In the genomic region with DNA sequence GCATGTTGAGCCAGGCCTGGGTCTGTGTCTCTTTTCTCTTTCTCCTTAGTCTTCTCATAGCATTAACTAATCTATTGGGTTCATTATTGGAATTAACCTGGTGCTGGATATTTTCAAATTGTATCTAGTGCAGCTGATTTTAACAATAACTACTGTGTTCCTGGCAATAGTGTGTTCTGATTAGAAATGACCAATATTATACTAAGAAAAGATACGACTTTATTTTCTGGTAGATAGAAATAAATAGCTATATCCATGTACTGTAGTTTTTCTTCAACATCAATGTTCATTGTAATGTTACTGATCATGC, we compare ENCODE assay signal across 11 cellular contexts. TPM values are rescaled to one million over a fixed set of nuclear protein-coding genes. Genes with fewer than 3 reads are reported as not detected.
DNase-seq lines count a peak whose midpoint lies in the region; ATAC-seq and TF ChIP-seq lines count a peak whose summit lies in the region.
"Had no signal": no experiment of that assay in that cellular context is flagged by ENCODE, and none has a peak within 500 bp of the region (broad histone marks: within the 10 kb centered on the region; RNA-seq: fewer than 3 reads in every experiment).

No MANE protein-coding gene starts in this region.

- H3K27ac Mint-ChIP-seq in CD8-positive, alpha-beta memory T cell = peak overlapping the region in 5 of 8 donors; percentile 75 to 100 (median 94)
- peak overlapping the region; percentile 9 for H3K27ac Mint-ChIP-seq in activated T-helper 17 cell treated with anti-CD3 and anti-CD28 coated beads, Interleukin-2, amount 50 U/mL, for 72 hours
- peak overlapping the region; percentile 6 for H3K27ac Mint-ChIP-seq in progenitor cell of endocrine pancreas

- peaks cover 0 to 6% (median 2%) of the 10 kb centered on the region in 5 donors for H3K9me3 Mint-ChIP-seq in CD8-positive, alpha-beta memory T cell
- no peaks in the 10 kb centered on the region for H3K9me3 Mint-ChIP-seq in activated T-helper 17 cell treated with anti-CD3 and anti-CD28 coated beads, Interleukin-2, amount 50 U/mL, for 72 hours
- no peaks in the 10 kb centered on the region for H3K9me3 Mint-ChIP-seq in progenitor cell of endocrine pancreas (ENCODE audit: low read depth)

- 97% methylated on average over 1 of the region's 1 CpG for WGBS in hepatocyte (ENCODE audit: low lambda C conversion rate, missing lambda C conversion rate)

- H3K4me2 ChIP-seq in hepatocyte = peak overlapping the region; percentile 97

- DNase-seq in CD8-positive, alpha-beta memory T cell = peak in 1 of 5 donors; percentile 25
- DNase-seq in hepatocyte (ENCODE audit: low spot score) (no peak), progenitor cell of endocrine pancreas (ENCODE audit: low spot score, unreplicated experiment) (no peak), NCI-H2081 treated with DMSO at 0.1 percent for 48 hours (lab: John Stamatoyannopoulos, UW) (no peak), pons (ENCODE audit: low spot score) (no peak)
- no peak for DNase-seq in stimulated activated CD4-positive, alpha-beta T cell treated with anti-CD3 and anti-CD28 coated beads, Interleukin-4, amount 100 ng/mL, for 1 hour
- DNase-seq: KBM-7, NCI-H345 had no signal

- peaks cover 35 to 62% of the 10 kb centered on the region in 2 donors for H3K27me3 Mint-ChIP-seq in CD8-positive, alpha-beta memory T cell
- H3K27me3 Mint-ChIP-seq in activated T-helper 17 cell treated with anti-CD3 and anti-CD28 coated beads, Interleukin-2, amount 50 U/mL, for 72 hours = no peaks in the 10 kb centered on the region
- H3K27me3 Mint-ChIP-seq in progenitor cell of endocrine pancreas = peaks cover 24% of the 10 kb centered on the region

- TF ChIP-seq CTCF in hepatocyte (IDR thresholded peaks at IDR 0.05; ENCODE audit: poor library complexity) = no peak
- no peak for TF ChIP-seq CTCF in progenitor cell of endocrine pancreas (IDR thresholded peaks at IDR 0.05; ENCODE audit: unreplicated experiment)

- H3K4me3 ChIP-seq in CD8-positive, alpha-beta memory T cell (ENCODE audit: low read length) = no peak overlapping the region
- no peak overlapping the region for H3K4me3 ChIP-seq in hepatocyte
- H3K4me3 ChIP-seq: SJSA1 had no signal

- H3K36me3 ChIP-seq in CD8-positive, alpha-beta memory T cell (ENCODE audit: insufficient read depth, low read length) = no peaks in the 10 kb centered on the region
- H3K36me3 ChIP-seq in hepatocyte (replicated peaks; ENCODE audit: insufficient read depth, low read depth) = no peaks in the 10 kb centered on the region

- H3K79me2 ChIP-seq in hepatocyte = peaks cover 11% of the 10 kb centered on the region

- H3K36me3 Mint-ChIP-seq in CD8-positive, alpha-beta memory T cell = peaks cover 5 to 38% (median 18%) of the 10 kb centered on the region in 3 donors
- peaks cover 44% of the 10 kb centered on the region for H3K36me3 Mint-ChIP-seq in activated T-helper 17 cell treated with anti-CD3 and anti-CD28 coated beads, Interleukin-2, amount 50 U/mL, for 72 hours (ENCODE audit: low read depth)
- H3K36me3 Mint-ChIP-seq in progenitor cell of endocrine pancreas (ENCODE audit: insufficient read depth) = peaks cover 19% of the 10 kb centered on the region

- no peak for ATAC-seq in activated T-helper 17 cell treated with anti-CD3 and anti-CD28 coated beads, Interleukin-2, amount 50 U/mL, for 72 hours (replicated peaks)
- ATAC-seq in HG03565 (IDR thresholded peaks at IDR 0.05; ENCODE audit: unreplicated experiment) = no peak

- peaks cover 31% of the 10 kb centered on the region for H3K4me1 ChIP-seq in CD8-positive, alpha-beta memory T cell (ENCODE audit: insufficient read depth, low read length)
- no peaks in the 10 kb centered on the region for H3K4me1 ChIP-seq in hepatocyte (ENCODE audit: insufficient read depth)

- H3K4me1 Mint-ChIP-seq in CD8-positive, alpha-beta memory T cell = peaks cover 27 to 53% (median 41%) of the 10 kb centered on the region in 3 donors
- peaks cover 13% of the 10 kb centered on the region for H3K4me1 Mint-ChIP-seq in activated T-helper 17 cell treated with anti-CD3 and anti-CD28 coated beads, Interleukin-2, amount 50 U/mL, for 72 hours
- H3K4me1 Mint-ChIP-seq in progenitor cell of endocrine pancreas (ENCODE audit: low read depth) = peaks cover 42% of the 10 kb centered on the region

- H3K9me2 ChIP-seq in hepatocyte (replicated peaks; ENCODE audit: insufficient read depth) = no peaks in the 10 kb centered on the region

- no peak overlapping the region for H2AFZ ChIP-seq in hepatocyte

- H4K20me1 ChIP-seq in hepatocyte (ENCODE audit: insufficient read depth, poor library complexity, severe bottlenecking) = peaks cover 23% of the 10 kb centered on the region

- peaks cover 19% of the 10 kb centered on the region for H3K27me3 ChIP-seq in CD8-positive, alpha-beta memory T cell (ENCODE audit: insufficient read depth, low read length, poor library complexity, severe bottlenecking)
- no peaks in the 10 kb centered on the region for H3K27me3 ChIP-seq in hepatocyte
- H3K27me3 ChIP-seq: SJSA1 had no signal

- no peak overlapping the region for H3K27ac ChIP-seq in CD8-positive, alpha-beta memory T cell (ENCODE audit: low read depth, low read length)
- H3K27ac ChIP-seq in hepatocyte = no peak overlapping the region
- H3K27ac ChIP-seq: SJSA1 had no signal

- CTCF ChIA-PET in CD8-positive, alpha-beta memory T cell (lab: Charles Lee) = interaction anchor here (1.4 to 2.0 kb wide), 3 partner anchors 10 to 20 kb away, joined by 4 to 5 read pairs (median 4); no protein-coding TSS in a partner anchor

- H3K9me3 ChIP-seq in CD8-positive, alpha-beta memory T cell (ENCODE audit: low read length) = no peaks in the 10 kb centered on the region
- H3K9me3 ChIP-seq in hepatocyte (ENCODE audit: low read depth) = no peaks in the 10 kb centered on the region
- H3K9me3 ChIP-seq: SJSA1 had no signal

- peak overlapping the region; percentile 16 to 94 (median 93) for H3K4me3 Mint-ChIP-seq in CD8-positive, alpha-beta memory T cell
- peak overlapping the region; percentile 90 for H3K4me3 Mint-ChIP-seq in activated T-helper 17 cell treated with anti-CD3 and anti-CD28 coated beads, Interleukin-2, amount 50 U/mL, for 72 hours
- peak overlapping the region; percentile 74 for H3K4me3 Mint-ChIP-seq in progenitor cell of endocrine pancreas (ENCODE audit: low read depth)

- POLR2A ChIA-PET in CD8-positive, alpha-beta memory T cell (lab: Charles Lee) = interaction anchor here (0.9 to 1.3 kb wide), 2 partner anchors 14 to 23 kb away, joined by 3 to 6 read pairs; no protein-coding TSS in a partner anchor

RNA-seq across cellular contexts. Expression of a gene that starts 3.0 kb away (rescaled TPM):
- 10 to 100 TPM; 15.2 to 16.8 TPM for total RNA-seq in CD8-positive, alpha-beta memory T cell
- 768 TPM for polyA plus RNA-seq in CD8-positive, alpha-beta memory T cell
- 10 to 100 TPM; 31.7 to 86.3 TPM for total RNA-seq in activated T-helper 17 cell treated with anti-CD3 and anti-CD28 coated beads, Interleukin-2, amount 50 U/mL, for 72 hours
- 657 and 865 TPM in 2 replicates for total RNA-seq in hepatocyte
- polyA plus RNA-seq in hepatocyte = 935 and 1,189 TPM in 2 replicates
- 73.7 and 88.8 TPM in 2 replicates for total RNA-seq in progenitor cell of endocrine pancreas

Comparison
In these comparisons a context has a peak if more than half of its experiments do, and no peak if none do; other contexts are left out.
1. H3K27ac Mint-ChIP-seq: peak in every context shown above with its lines; median percentile 94 in CD8-positive, alpha-beta memory T cell; 9 in activated T-helper 17 cell treated with anti-CD3 and anti-CD28 coated beads, Interleukin-2, amount 50 U/mL, for 72 hours; 6 in progenitor cell of endocrine pancreas.